In the genomic region with DNA sequence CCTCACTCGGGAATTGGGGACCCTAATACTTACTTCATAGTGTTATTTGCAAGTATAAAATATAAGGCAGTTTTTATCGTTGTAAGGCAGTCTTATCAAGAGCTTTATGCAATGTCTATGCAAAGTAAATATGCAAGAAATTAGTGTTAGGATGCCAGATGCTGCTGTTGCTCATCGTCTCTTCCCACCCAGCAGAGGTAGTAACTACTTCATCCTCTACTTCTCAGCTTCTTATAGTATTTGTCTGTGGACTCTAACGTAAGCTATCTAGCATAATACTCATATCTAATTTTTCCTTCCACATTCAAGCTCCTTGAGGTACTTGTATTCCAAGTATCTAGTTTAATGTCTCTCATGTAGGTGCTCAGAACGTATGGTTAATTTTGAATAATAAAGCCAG, we compare ENCODE assay signal across 13 cellular contexts. TPM values are rescaled to one million over a fixed set of nuclear protein-coding genes. Genes with fewer than 3 reads are reported as not detected.
A peak's percentile ranks its signal among the peaks of the same experiment; 100 is the strongest.
DNase-seq lines count a peak whose midpoint lies in the region; FAIRE-seq and TF ChIP-seq lines count a peak whose summit lies in the region.
"Had no signal": no experiment of that assay in that cellular context is flagged by ENCODE, and none has a peak within 500 bp of the region (broad histone marks: within the 10 kb centered on the region; RNA-seq: fewer than 3 reads in every experiment).

No MANE protein-coding gene starts in this region.

- no peak overlapping the region for H3K4ac ChIP-seq in H9 (ENCODE audit: low read depth, low read length)

- H2BK15ac ChIP-seq in H9 (ENCODE audit: low read depth, low read length): no peak overlapping the region

- POLR2A ChIA-PET in activated CD4-positive, alpha-beta memory T cell treated with anti-CD3 and anti-CD28 coated beads, Interleukin-2, amount 10 ng/mL, durations not matched to agents 7 days and 5 days (lab: Charles Lee): interaction anchor here (1.2 to 15.5 kb wide), 3 partner anchors 8 to 17 kb away, joined by 3 to 466 read pairs (median 11); a partner anchor contains a TSS
- POLR2A ChIA-PET in endothelial cell of umbilical vein (lab: Charles Lee): no interaction called here

- H3K27me3 Mint-ChIP-seq in activated naive CD4-positive, alpha-beta T cell treated with anti-CD3 and anti-CD28 coated beads, Interleukin-2, amount 10 ng/mL, durations not matched to agents 7 days and 5 days: no peaks in the 10 kb centered on the region
- H3K27me3 Mint-ChIP-seq in activated CD4-positive, alpha-beta memory T cell treated with anti-CD3 and anti-CD28 coated beads, Interleukin-2, amount 10 ng/mL, durations not matched to agents 7 days and 5 days: no peaks in the 10 kb centered on the region
- H3K27me3 Mint-ChIP-seq in H9 (ENCODE audit: low read depth): peaks cover 2% of the 10 kb centered on the region; the same call in 1 of the 2 replicates

- H2AFZ ChIP-seq in endothelial cell of umbilical vein (ENCODE audit: low read depth, low read length) (no peak overlapping the region), H9 (ENCODE audit: low read length) (no peak overlapping the region)

- H3K27me3 ChIP-seq in endothelial cell of umbilical vein (ENCODE audit: control insufficient read depth in 2 of 2, insufficient read depth in 2 of 2, low read length in 2 of 2) (no peaks in the 10 kb centered on the region), thyroid gland (no peaks in the 10 kb centered on the region), H9 (ENCODE audit: insufficient read depth, low read length) (no peaks in the 10 kb centered on the region)
- H3K27me3 ChIP-seq: cardiac muscle cell, stomach had no signal

- H2BK120ac ChIP-seq in H9 (ENCODE audit: low read depth, low read length, poor library complexity, severe bottlenecking): no peak overlapping the region

- TF ChIP-seq CTCF in endothelial cell of umbilical vein (IDR thresholded peaks at IDR 0.05; ENCODE audit: extremely low read depth in 1 of 2, insufficient read depth in 1 of 2, low read depth in 1 of 2, low read length in 2 of 2): no peak
- TF ChIP-seq CTCF in thyroid gland (IDR thresholded peaks at IDR 0.05): no peak
- TF ChIP-seq CTCF in H9 (conservative IDR thresholded peaks at IDR 0.05): no peak

- no peaks in the 10 kb centered on the region for H3K23me2 ChIP-seq in H9 (ENCODE audit: insufficient read length, low read depth, low read length, poor library complexity, severe bottlenecking)

- H3K4me2 ChIP-seq in endothelial cell of umbilical vein (ENCODE audit: insufficient read depth, low read length) (no peak overlapping the region), H9 (ENCODE audit: insufficient read depth, insufficient read length, low read length) (no peak overlapping the region)

- peak overlapping the region; percentile 85 for H3K27ac Mint-ChIP-seq in activated naive CD4-positive, alpha-beta T cell treated with anti-CD3 and anti-CD28 coated beads, Interleukin-2, amount 10 ng/mL, durations not matched to agents 7 days and 5 days
- H3K27ac Mint-ChIP-seq in activated CD4-positive, alpha-beta memory T cell treated with anti-CD3 and anti-CD28 coated beads, Interleukin-2, amount 10 ng/mL, durations not matched to agents 7 days and 5 days: peak overlapping the region; percentile 33
- no peak overlapping the region for H3K27ac Mint-ChIP-seq in H9

- no peak for DNase-seq in activated naive CD4-positive, alpha-beta T cell treated with anti-CD3 and anti-CD28 coated beads, Interleukin-2, amount 10 ng/mL, durations not matched to agents 7 days and 5 days
- DNase-seq in activated naive CD4-positive, alpha-beta T cell (lab: John Stamatoyannopoulos, UW): no peak
- no peak for DNase-seq in activated CD4-positive, alpha-beta memory T cell treated with anti-CD3 and anti-CD28 coated beads, Interleukin-2, amount 10 ng/mL, durations not matched to agents 7 days and 5 days
- DNase-seq in endothelial cell of umbilical vein (ENCODE audit: low read depth, low spot score) (no peak), thyroid gland (no peak), H9 (no peak), NK-92 (lab: John Stamatoyannopoulos, UW; ENCODE audit: unreplicated experiment) (no peak)
- DNase-seq in stimulated activated CD4-positive, alpha-beta T cell treated with anti-CD3 and anti-CD28 coated beads, Interleukin-2, amount 100 ng/mL, for 48 hours: no peak
- DNase-seq: NCI-H510A treated with DMSO at 0.1 percent for 48 hours, stomach had no signal

- FAIRE-seq in endothelial cell of umbilical vein (lab: Jason Lieb, UNC): no peak
- FAIRE-seq: HepG2, TTC549 had no signal

- no peak overlapping the region for H4K91ac ChIP-seq in H9 (ENCODE audit: insufficient read length, low read depth, low read length)

- H3K36me3 Mint-ChIP-seq in activated naive CD4-positive, alpha-beta T cell treated with anti-CD3 and anti-CD28 coated beads, Interleukin-2, amount 10 ng/mL, durations not matched to agents 7 days and 5 days: peaks cover 74% of the 10 kb centered on the region
- H3K36me3 Mint-ChIP-seq in activated CD4-positive, alpha-beta memory T cell treated with anti-CD3 and anti-CD28 coated beads, Interleukin-2, amount 10 ng/mL, durations not matched to agents 7 days and 5 days (ENCODE audit: low read depth): peaks cover 75% of the 10 kb centered on the region
- H3K36me3 Mint-ChIP-seq in H9 (ENCODE audit: insufficient read depth in 1 of 3, low read depth in 3 of 3): peaks cover 4 to 27% (median 6%) of the 10 kb centered on the region in 3 experiments

- H3K9me3 ChIP-seq in endothelial cell of umbilical vein (replicated peaks; ENCODE audit: control insufficient read depth, insufficient read depth, low read length): no peaks in the 10 kb centered on the region
- H3K9me3 ChIP-seq in thyroid gland: no peaks in the 10 kb centered on the region
- H3K9me3 ChIP-seq in H9 (ENCODE audit: control insufficient read depth, low read depth, low read length): no peaks in the 10 kb centered on the region
- H3K9me3 ChIP-seq: stomach had no signal

- no peak for TF ChIP-seq POLR2A in endothelial cell of umbilical vein (IDR thresholded peaks at IDR 0.05; ENCODE audit: low read depth, low read length)
- no peak for TF ChIP-seq POLR2A in thyroid gland (IDR thresholded peaks at IDR 0.05)

- H4K5ac ChIP-seq in H9 (ENCODE audit: insufficient read length, low read depth, low read length): no peak overlapping the region

- no peaks in the 10 kb centered on the region for H3K9me3 Mint-ChIP-seq in activated naive CD4-positive, alpha-beta T cell treated with anti-CD3 and anti-CD28 coated beads, Interleukin-2, amount 10 ng/mL, durations not matched to agents 7 days and 5 days
- H3K9me3 Mint-ChIP-seq in activated CD4-positive, alpha-beta memory T cell treated with anti-CD3 and anti-CD28 coated beads, Interleukin-2, amount 10 ng/mL, durations not matched to agents 7 days and 5 days: no peaks in the 10 kb centered on the region
- H3K9me3 Mint-ChIP-seq in H9: no peaks in the 10 kb centered on the region

- WGBS in thyroid gland, 2 donors: 88% methylated on average over 5 of the region's 5 CpGs
- no CpG with 5 or more reads among the region's 5 CpGs for WGBS in H9 (ENCODE audit: extremely low coverage, insufficient read length, low lambda C conversion rate)

- peaks cover 98% of the 10 kb centered on the region for H3K4me1 Mint-ChIP-seq in activated naive CD4-positive, alpha-beta T cell treated with anti-CD3 and anti-CD28 coated beads, Interleukin-2, amount 10 ng/mL, durations not matched to agents 7 days and 5 days
- H3K4me1 Mint-ChIP-seq in activated CD4-positive, alpha-beta memory T cell treated with anti-CD3 and anti-CD28 coated beads, Interleukin-2, amount 10 ng/mL, durations not matched to agents 7 days and 5 days: peaks cover 97% of the 10 kb centered on the region
- peaks cover 30 to 51% of the 10 kb centered on the region in 2 experiments for H3K4me1 Mint-ChIP-seq in H9

- CTCF ChIA-PET in activated naive CD4-positive, alpha-beta T cell treated with anti-CD3 and anti-CD28 coated beads, Interleukin-2, amount 10 ng/mL, durations not matched to agents 7 days and 5 days (lab: Charles Lee): interaction anchor here (0.9 to 17.4 kb wide), 3 partner anchors 10 to 21 kb away, joined by 3 to 240 read pairs (median 4); a partner anchor contains a TSS
- CTCF ChIA-PET in activated CD4-positive, alpha-beta memory T cell treated with anti-CD3 and anti-CD28 coated beads, Interleukin-2, amount 10 ng/mL, durations not matched to agents 7 days and 5 days (lab: Charles Lee): interaction anchor here (5.5 kb wide), 1 partner anchor 12 kb away, joined by 48 read pairs; a partner anchor contains a TSS
- CTCF ChIA-PET in endothelial cell of umbilical vein (lab: Charles Lee): interaction anchor here (1.2 to 2.6 kb wide), 4 partner anchors 9 to 191 kb away, joined by 5 to 15 read pairs (median 10); a partner anchor contains a TSS

- H3K9ac ChIP-seq in endothelial cell of umbilical vein (replicated peaks; ENCODE audit: extremely low read depth, insufficient read depth, low read length) (no peak overlapping the region), H9 (ENCODE audit: extremely low read depth, insufficient read length, low read length) (no peak overlapping the region)

- no peaks in the 10 kb centered on the region for H3K9me1 ChIP-seq in endothelial cell of umbilical vein (replicated peaks; ENCODE audit: control insufficient read depth, extremely low read depth, insufficient read depth, low read length)

- H3K79me1 ChIP-seq in H9 (ENCODE audit: insufficient read depth, low read depth, low read length, poor library complexity, severe bottlenecking): peaks cover 9% of the 10 kb centered on the region

- H2BK5ac ChIP-seq in H9 (ENCODE audit: insufficient read length, low read length): no peak overlapping the region

- H3K4me1 ChIP-seq in endothelial cell of umbilical vein (ENCODE audit: control insufficient read depth, extremely low read depth, insufficient read depth, low read length): peaks cover 82% of the 10 kb centered on the region
- peaks cover 78 to 93% of the 10 kb centered on the region in 2 donors for H3K4me1 ChIP-seq in thyroid gland
- H3K4me1 ChIP-seq in H9 (ENCODE audit: insufficient read depth, low read length): peaks cover 5% of the 10 kb centered on the region; the same call in 1 of the 2 replicates

- dilution Hi-C loops in endothelial cell of umbilical vein (cut with MboI; ENCODE audit: extremely low pct_ligation_motif_present, low sequenced_read_pairs): no loop called here

- H2BK12ac ChIP-seq in H9 (ENCODE audit: insufficient read length, low read depth, low read length): no peak overlapping the region

- H3K23ac ChIP-seq in H9 (ENCODE audit: insufficient read length, low read depth, low read length): no peak overlapping the region

- H2AK5ac ChIP-seq in H9 (ENCODE audit: insufficient read length, low read length): no peak overlapping the region

- H3K36me3 ChIP-seq in endothelial cell of umbilical vein (ENCODE audit: control insufficient read depth in 2 of 2, extremely low read depth in 1 of 2, insufficient read depth in 2 of 2, low read length in 2 of 2) (peaks cover 0 to 4% of the 10 kb centered on the region in 2 experiments), thyroid gland (no peaks in the 10 kb centered on the region)
- H3K36me3 ChIP-seq: cardiac muscle cell had no signal

- no peak overlapping the region for H3T11ph ChIP-seq in H9 (ENCODE audit: low read length)

- BruUV-seq in endothelial cell of umbilical vein (replicated peaks; lab: Mats Ljungman, UMichigan): no TSS peak

- no peaks in the 10 kb centered on the region for H4K20me1 ChIP-seq in endothelial cell of umbilical vein (replicated peaks; ENCODE audit: control insufficient read depth, extremely low read depth, insufficient read depth, low read length)
- H4K20me1 ChIP-seq in H9 (ENCODE audit: control insufficient read depth, insufficient read depth, insufficient read length): no peaks in the 10 kb centered on the region

- no peak overlapping the region for H3K56ac ChIP-seq in H9 (ENCODE audit: insufficient read length, low read depth, low read length)

- no peak overlapping the region for H4K8ac ChIP-seq in H9 (replicated peaks; ENCODE audit: insufficient read length, low read depth, low read length)

- H3K4me3 Mint-ChIP-seq in activated naive CD4-positive, alpha-beta T cell treated with anti-CD3 and anti-CD28 coated beads, Interleukin-2, amount 10 ng/mL, durations not matched to agents 7 days and 5 days: no peak overlapping the region
- no peak overlapping the region for H3K4me3 Mint-ChIP-seq in activated CD4-positive, alpha-beta memory T cell treated with anti-CD3 and anti-CD28 coated beads, Interleukin-2, amount 10 ng/mL, durations not matched to agents 7 days and 5 days
- H3K4me3 Mint-ChIP-seq in H9: no peak overlapping the region

- no peak overlapping the region for H2BK20ac ChIP-seq in H9 (ENCODE audit: low read depth, low read length, poor library complexity, severe bottlenecking)

- no peak overlapping the region for H3K14ac ChIP-seq in H9 (ENCODE audit: insufficient read depth, low read length)

- H3K27ac ChIP-seq in endothelial cell of umbilical vein (ENCODE audit: insufficient read depth, low read depth, low read length) (peak overlapping the region; percentile 96), thyroid gland (peak overlapping the region in 2 of 3 donors; percentile 96 to 98), H9 (ENCODE audit: insufficient read length, low read depth, low read length) (no peak overlapping the region)
- H3K27ac ChIP-seq: cardiac muscle cell had no signal

- intact Hi-C loops in endothelial cell of umbilical vein (cut with micrococcal nuclease) (loop anchor here (10.0 kb wide), 1 partner anchor 546 kb away; no protein-coding TSS in a partner anchor), thyroid gland (cut with DNase I) (loop anchor here (10.0 kb wide), 1 partner anchor 186 kb away; no protein-coding TSS in a partner anchor)

- no peak overlapping the region for H3K18ac ChIP-seq in H9 (ENCODE audit: insufficient read length, low read depth, low read length)

- H3K4me3 ChIP-seq in endothelial cell of umbilical vein (replicated peaks in 1 of 3; ENCODE audit: insufficient read depth in 1 of 3, low read depth in 1 of 3, low read length in 3 of 3) (no peak overlapping the region), thyroid gland (replicated peaks in 1 of 3) (no peak overlapping the region)
- H3K4me3 ChIP-seq: cardiac muscle cell, stomach had no signal

- H3K79me2 ChIP-seq in endothelial cell of umbilical vein (ENCODE audit: control insufficient read depth, insufficient read depth, low read length) (peaks cover 97% of the 10 kb centered on the region), H9 (ENCODE audit: insufficient read depth, low read length) (peaks cover 83% of the 10 kb centered on the region; the same call in 1 of the 2 replicates)

RNA-seq across cellular contexts. Expression of a gene that starts 11.6 kb away (rescaled TPM):
- total RNA-seq in activated CD4-positive, alpha-beta memory T cell treated with anti-CD3 and anti-CD28 coated beads, Interleukin-2, amount 10 ng/mL, durations not matched to agents 7 days and 5 days: 100 to 1,000 TPM; 267 to 286 TPM
- total RNA-seq in endothelial cell of umbilical vein: 219 and 224 TPM in 2 replicates
- 151 and 164 TPM in 2 replicates for polyA plus RNA-seq in endothelial cell of umbilical vein
- polyA plus RNA-seq in endothelial cell of umbilical vein (2011; cell fraction: cytosol; rRNA removed): 93.8 and 102 TPM in 2 replicates
- 1,047 and 1,209 TPM in 2 replicates for polyA plus RNA-seq in endothelial cell of umbilical vein (2011; cell fraction: nucleus; rRNA removed)
- polyA plus RNA-seq in endothelial cell of umbilical vein (2012): 117 and 145 TPM in 2 replicates
- polyA minus RNA-seq in endothelial cell of umbilical vein: 318 and 338 TPM in 2 replicates
- 39.2 TPM for polyA minus RNA-seq in endothelial cell of umbilical vein (2011; cell fraction: cytosol; rRNA and poly(A)+ RNA removed)
- polyA minus RNA-seq in endothelial cell of umbilical vein (2011; cell fraction: nucleus; rRNA and poly(A)+ RNA removed): 317 and 330 TPM in 2 replicates
- 100 to 1,000 TPM; 146 to 252 (median 164) TPM for total RNA-seq in thyroid gland
- total RNA-seq in H9 (2021): 161 and 171 TPM in 2 replicates

Comparison
In these comparisons a context has a peak if more than half of its experiments do, and no peak if none do; other contexts are left out.
1. H3K27ac Mint-ChIP-seq: peak in activated naive CD4-positive, alpha-beta T cell treated with anti-CD3 and anti-CD28 coated beads, Interleukin-2, amount 10 ng/mL, durations not matched to agents 7 days and 5 days (single experiment) and activated CD4-positive, alpha-beta memory T cell treated with anti-CD3 and anti-CD28 coated beads, Interleukin-2, amount 10 ng/mL, durations not matched to agents 7 days and 5 days (single experiment); none in H9 (0 of 3).